ENCODE assay signal across 8 cellular contexts in genomic region chr6:152982768-152983636, GRCh38. TPM values are rescaled to one million over a fixed set of nuclear protein-coding genes. Genes with fewer than 3 reads are reported as not detected.
A peak's percentile ranks its signal among the peaks of the same experiment; 100 is the strongest.
DNase-seq lines count a peak whose midpoint lies in the region; ATAC-seq and TF ChIP-seq lines count a peak whose summit lies in the region.

Gene FBXO5, minus strand, starts transcription at chr6:152983041. Its CDS starts 82 bp downstream, at chr6:152982959.

- H3K4me1 Mint-ChIP-seq in IgD-negative memory B cell = peaks cover 26 to 37% (median 34%) of the 10 kb centered on the region in 3 donors

- peaks cover 6% of the 10 kb centered on the region for H3K36me3 Mint-ChIP-seq in IgD-negative memory B cell

- peak; percentile 74 for ATAC-seq in GM21529 (IDR thresholded peaks at IDR 0.05; ENCODE audit: unreplicated experiment)

- peak within 1 kb of the TSS; percentile 90 to 100 (median 99) for H3K4me3 Mint-ChIP-seq in IgD-negative memory B cell

- H3K27ac Mint-ChIP-seq in IgD-negative memory B cell = peak within 1 kb of the TSS; percentile 89 to 99 (median 94)

- H3K9me3 ChIP-seq in mononuclear cell (ENCODE audit: low read depth, low read length) = no peaks in the 10 kb centered on the region

- no peaks in the 10 kb centered on the region for H3K27me3 Mint-ChIP-seq in IgD-negative memory B cell

- H3K4me1 ChIP-seq in mononuclear cell (ENCODE audit: insufficient read depth, low read length) = peaks cover 44% of the 10 kb centered on the region

- DNase-seq in DMS 273 treated with DMSO at 0.1 percent for 48 hours (lab: John Stamatoyannopoulos, UW) (peak; percentile 94), OCI-M2 (lab: John Stamatoyannopoulos, UW; ENCODE audit: unreplicated experiment) (peak; percentile 85), activated T-cell treated with anti-CD3 and anti-CD28 coated beads for 4 hours (peak; percentile 94), epithelial cell of esophagus (ENCODE audit: low read depth) (peak; percentile 99)
- DNase-seq in stimulated activated CD8-positive, alpha-beta memory T cell treated with anti-CD3 and anti-CD28 coated beads, Interleukin-4, amount 100 ng/mL, for 1 hour (ENCODE audit: low read depth in 2 of 2, low spot score in 1 of 2) = peak; percentile 86 to 97

- TF ChIP-seq CTCF in epithelial cell of esophagus (IDR thresholded peaks at IDR 0.05; ENCODE audit: insufficient read depth, low read depth, low read length, missing control alignments) = no peak

- H3K27me3 ChIP-seq in mononuclear cell (ENCODE audit: insufficient read depth, low read length) = no peaks in the 10 kb centered on the region

- no peaks in the 10 kb centered on the region for H3K9me3 Mint-ChIP-seq in IgD-negative memory B cell

- H3K4me3 ChIP-seq in epithelial cell of esophagus (ENCODE audit: low read length) = peak within 1 kb of the TSS; percentile 79
- H3K4me3 ChIP-seq in mononuclear cell (ENCODE audit: low read length) = peak within 1 kb of the TSS; percentile 95

RNA-seq across cellular contexts. Expression of gene FBXO5, which starts in this region (rescaled TPM):
- 12.3 TPM for polyA plus RNA-seq in IgD-negative memory B cell
- 5.1 TPM for total RNA-seq in mononuclear cell

Comparison
In these comparisons a context has a peak if more than half of its experiments do, and no peak if none do; other contexts are left out.
1. Peak in every context shown above with its lines: DNase-seq, ATAC-seq and H3K4me3 ChIP-seq.